Comparison of ENCODE assay signal across 9 cellular contexts in the genomic region with DNA sequence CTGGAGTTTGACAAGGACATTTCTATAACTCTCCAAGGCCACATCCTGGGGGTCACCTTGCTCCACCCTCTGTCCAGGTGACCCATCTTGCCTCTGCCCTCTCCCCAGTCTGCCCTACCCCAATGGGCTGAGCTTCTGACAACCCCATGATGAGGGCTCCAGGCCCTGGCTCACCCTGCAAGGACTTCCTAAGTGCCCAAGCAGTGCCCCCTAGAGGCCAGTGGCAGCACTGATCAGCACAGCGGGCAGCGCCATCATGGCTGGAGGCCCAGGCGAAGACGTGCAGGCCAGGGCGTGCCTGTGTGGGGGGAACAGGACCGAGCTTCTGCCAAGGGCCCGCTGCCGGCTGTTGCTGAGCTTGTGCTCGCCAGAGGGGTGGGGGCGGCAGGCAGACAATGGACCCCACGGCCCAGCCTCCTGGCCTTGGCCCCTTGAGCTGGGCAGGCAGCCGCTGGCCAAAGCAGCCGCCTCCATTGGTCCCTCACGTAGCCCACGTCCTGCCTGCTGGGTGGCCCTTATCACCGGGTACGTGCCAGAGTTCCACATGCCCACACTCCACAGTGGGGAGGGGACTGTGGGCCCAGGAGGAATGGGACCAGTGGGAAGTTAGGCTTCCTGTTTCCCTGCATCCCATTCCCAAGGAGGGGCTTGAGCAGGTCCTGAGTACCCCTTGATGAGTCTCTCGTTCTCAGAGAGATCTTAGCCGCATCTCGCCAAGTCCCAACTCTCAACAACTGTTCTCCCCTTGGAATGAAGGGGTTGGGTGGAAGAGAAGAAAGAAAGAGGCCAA.
DNase-seq lines count a peak whose midpoint lies in the region; ATAC-seq, FAIRE-seq and TF ChIP-seq lines count a peak whose summit lies in the region.
"Had no signal": no experiment of that assay in that cellular context is flagged by ENCODE, and none has a peak within 500 bp of the region (broad histone marks: within the 10 kb centered on the region; RNA-seq: fewer than 3 reads in every experiment).

No MANE protein-coding gene starts in this region.

- no peaks in the 10 kb centered on the region for H3K9me3 ChIP-seq in OCI-LY1 (ENCODE audit: low read length)
- H3K9me3 ChIP-seq in H1 (ENCODE audit: insufficient read depth in 2 of 2, low read depth in 1 of 2, low read length in 1 of 2): no peaks in the 10 kb centered on the region
- H3K9me3 ChIP-seq in osteoblast (ENCODE audit: low read depth, low read length): no peaks in the 10 kb centered on the region

- H4K20me1 ChIP-seq in OCI-LY1 (ENCODE audit: insufficient read depth, low read length) (no peaks in the 10 kb centered on the region), H1 (replicated peaks in 1 of 2; ENCODE audit: control insufficient read depth in 1 of 2, insufficient read depth in 2 of 2, low read length in 2 of 2) (no peaks in the 10 kb centered on the region), osteoblast (ENCODE audit: insufficient read depth, low read length) (no peaks in the 10 kb centered on the region)

- H3K4me1 Mint-ChIP-seq in Calu3 (ENCODE audit: low read depth, unreplicated experiment): peaks cover 53% of the 10 kb centered on the region

- peak overlapping the region; percentile 77; the same call in 1 of the 2 replicates for H2BK20ac ChIP-seq in H1 (ENCODE audit: low read length)

- H3K79me2 ChIP-seq in OCI-LY1 (ENCODE audit: insufficient read depth, low read length) (no peaks in the 10 kb centered on the region), H1 (ENCODE audit: control insufficient read depth in 1 of 2, insufficient read depth in 2 of 2, low read length in 2 of 2) (no peaks in the 10 kb centered on the region), osteoblast (ENCODE audit: insufficient read depth, low read length) (no peaks in the 10 kb centered on the region)

- peaks cover 10% of the 10 kb centered on the region for H3K4me1 ChIP-seq in OCI-LY1 (ENCODE audit: insufficient read depth, low read length, severe bottlenecking)
- peaks cover 0 to 7% (median 3%) of the 10 kb centered on the region in 4 experiments; a peak in 5 of 7 replicates for H3K4me1 ChIP-seq in H1 (replicated peaks in 1 of 4; ENCODE audit: control insufficient read depth in 3 of 4, insufficient read depth in 4 of 4, low read length in 3 of 4)
- peaks cover 77% of the 10 kb centered on the region for H3K4me1 ChIP-seq in osteoblast (ENCODE audit: insufficient read depth, low read length)

- H3K56ac ChIP-seq in H1 (replicated peaks; ENCODE audit: insufficient read length, low read depth, low read length): no peak overlapping the region

- no peak overlapping the region for H2AK5ac ChIP-seq in H1 (ENCODE audit: low read depth, low read length)

- TF ChIP-seq CTCF in Calu3 (IDR thresholded peaks at IDR 0.05; ENCODE audit: unreplicated experiment): peak; percentile 72
- peak; percentile 73 for TF ChIP-seq CTCF in OCI-LY1 (IDR thresholded peaks at IDR 0.05; ENCODE audit: low read length)
- peak in 2 of 3 experiments; percentile 97 to 98; a peak in 3 of 4 replicates for TF ChIP-seq CTCF in H1 (IDR thresholded peaks at IDR 0.05; ENCODE audit: control extremely low read depth in 1 of 3, insufficient read depth in 1 of 3, low read depth in 1 of 3, low read length in 3 of 3)
- TF ChIP-seq CTCF in osteoblast (IDR thresholded peaks at IDR 0.05; ENCODE audit: extremely low read depth, low read depth, low read length): peak; percentile 48

- no peak for FAIRE-seq in H1 (lab: Jason Lieb, UNC)
- FAIRE-seq in GM12892 (lab: Jason Lieb, UNC): no peak

- no peak overlapping the region for H3K27ac ChIP-seq in OCI-LY1 (ENCODE audit: low read depth, low read length, poor library complexity, severe bottlenecking)
- H3K27ac ChIP-seq in H1 (ENCODE audit: low read depth, low read length): no peak overlapping the region
- H3K27ac ChIP-seq in osteoblast (ENCODE audit: low read depth, low read length): peak overlapping the region; percentile 99

- peak overlapping the region; percentile 63 for H3K27ac Mint-ChIP-seq in Calu3 (ENCODE audit: unreplicated experiment)

- H3K4me2 ChIP-seq in OCI-LY1 (ENCODE audit: low read length): no peak overlapping the region
- H3K4me2 ChIP-seq in H1 (ENCODE audit: insufficient read depth in 1 of 2, low read depth in 2 of 2, low read length in 2 of 2): no peak overlapping the region
- no peak overlapping the region for H3K4me2 ChIP-seq in osteoblast (ENCODE audit: insufficient read depth, low read length)

- no peak for TF ChIP-seq EP300 in H1 (IDR thresholded peaks at IDR 0.05; ENCODE audit: borderline replicate concordance in 1 of 2, low read depth in 2 of 2, low read length in 2 of 2)

- CTCF ChIA-PET in Calu3 (lab: Charles Lee) (interaction anchor here (0.7 to 1.7 kb wide), 6 partner anchors 10 to 586 kb away, joined by 3 to 10 read pairs (median 4); a partner anchor contains a TSS), H1 (lab: Charles Lee; ENCODE audit: partially characterized antibody) (interaction anchor here (0.6 to 23.4 kb wide), 60 partner anchors 11 to 393 kb away, joined by 3 to 331 read pairs (median 4); a partner anchor contains a TSS)

- H3K4me3 Mint-ChIP-seq in Calu3 (ENCODE audit: low read depth, unreplicated experiment): no peak overlapping the region

- H2AFZ ChIP-seq in OCI-LY1 (ENCODE audit: low read length) (no peak overlapping the region), H1 (ENCODE audit: low read length) (peak overlapping the region; percentile 20; the same call in 1 of the 2 replicates), osteoblast (ENCODE audit: low read length) (no peak overlapping the region)

- peaks cover 28% of the 10 kb centered on the region for H3K36me3 Mint-ChIP-seq in Calu3 (ENCODE audit: insufficient read depth, unreplicated experiment)

- POLR2A ChIA-PET in H1 (lab: Charles Lee; ENCODE audit: partially characterized antibody): interaction anchor here (0.8 to 3.7 kb wide), 6 partner anchors 10 to 136 kb away, joined by 3 to 16 read pairs (median 4); no protein-coding TSS in a partner anchor

- peak; percentile 82 to 94 for TF ChIP-seq RAD21 in H1 (IDR thresholded peaks at IDR 0.05 in 1 of 2, conservative IDR thresholded peaks at IDR 0.05 in 1 of 2; ENCODE audit: low read depth in 2 of 2, low read length in 2 of 2)

- H3K36me3 ChIP-seq in OCI-LY1 (ENCODE audit: insufficient read depth, low read length) (no peaks in the 10 kb centered on the region), H1 (ENCODE audit: control insufficient read depth in 2 of 4, insufficient read depth in 4 of 4, low read length in 3 of 4) (no peaks in the 10 kb centered on the region), osteoblast (ENCODE audit: insufficient read depth, low read length) (no peaks in the 10 kb centered on the region)

- no peak for DNase-seq in Calu3
- peak in 1 of 2 experiments; percentile 95 for DNase-seq in H1 (ENCODE audit: low read depth in 1 of 2, low spot score in 2 of 2)
- DNase-seq in osteoblast (ENCODE audit: insufficient read length, low spot score, missing footprints): peak; percentile 37
- DNase-seq in RKO (ENCODE audit: low spot score): no peak
- DNase-seq in DMS153 treated with DMSO at 0.1 percent for 48 hours (lab: John Stamatoyannopoulos, UW; ENCODE audit: unreplicated experiment): no peak
- DNase-seq in GM12892 (ENCODE audit: insufficient read length): no peak
- DNase-seq: NCI-H1105 had no signal

- H3K27me3 Mint-ChIP-seq in Calu3 (ENCODE audit: unreplicated experiment): no peaks in the 10 kb centered on the region

- peak overlapping the region; percentile 4 for H4K5ac ChIP-seq in H1 (ENCODE audit: insufficient read length, low read depth, low read length)

- H2BK120ac ChIP-seq in H1 (replicated peaks; ENCODE audit: low read depth, low read length): no peak overlapping the region

- H3K4ac ChIP-seq in H1 (replicated peaks; ENCODE audit: insufficient read length, low read depth, low read length): no peak overlapping the region

- no peaks in the 10 kb centered on the region for H3K79me1 ChIP-seq in H1 (ENCODE audit: low read depth, low read length)

- WGBS in H1 (ENCODE audit: extremely low coverage in 1 of 2, insufficient coverage in 1 of 2, insufficient read length in 1 of 2, insufficient replicate concordance in 2 of 2, low coverage in 1 of 2, low lambda C conversion rate in 2 of 2, missing lambda C conversion rate in 1 of 2), 2 experiments: 86% methylated on average over 19 of the region's 20 CpGs; no CpG with 5 or more reads in 1 of the 2 experiments

- H3K9ac ChIP-seq in OCI-LY1 (ENCODE audit: low read length) (no peak overlapping the region), H1 (replicated peaks in 1 of 4; ENCODE audit: extremely low read depth in 1 of 4, low read depth in 3 of 4, low read length in 3 of 4) (no peak overlapping the region)

- peak overlapping the region; percentile 79; the same call in 1 of the 2 replicates for H4K8ac ChIP-seq in H1 (ENCODE audit: extremely low read depth, insufficient read depth, low read length)

- H3K9me3 Mint-ChIP-seq in Calu3 (ENCODE audit: low read depth, unreplicated experiment): peaks cover 4% of the 10 kb centered on the region

- no peak overlapping the region for H4K91ac ChIP-seq in H1 (replicated peaks; ENCODE audit: insufficient read length, low read length)

- intact Hi-C loops in Calu3 (cut with micrococcal nuclease; ENCODE audit: unreplicated experiment): no loop called here

- H2BK12ac ChIP-seq in H1 (ENCODE audit: low read depth, low read length): peak overlapping the region; percentile 88; the same call in 1 of the 2 replicates

- H3K14ac ChIP-seq in H1 (ENCODE audit: insufficient read length): no peak overlapping the region

- H3F3A ChIP-seq in OCI-LY1 (ENCODE audit: insufficient read depth, low read length): no peaks in the 10 kb centered on the region

- H3K18ac ChIP-seq in H1 (ENCODE audit: extremely low read depth, low read length): peak overlapping the region; percentile 48; the same call in 1 of the 2 replicates

- no peak for ATAC-seq in HG02870 (IDR thresholded peaks at IDR 0.05; ENCODE audit: unreplicated experiment)

- H2BK15ac ChIP-seq in H1 (ENCODE audit: low read length): peak overlapping the region; percentile 95; the same call in 1 of the 2 replicates

- H3K4me3 ChIP-seq in OCI-LY1 (ENCODE audit: low read depth, low read length, poor library complexity, severe bottlenecking) (no peak overlapping the region), H1 (ENCODE audit: extremely low read depth in 1 of 4, insufficient read depth in 2 of 4, low read depth in 3 of 4, low read length in 4 of 4) (no peak overlapping the region), osteoblast (ENCODE audit: insufficient read depth, low read length) (no peak overlapping the region)

- no peaks in the 10 kb centered on the region for H3K9me2 ChIP-seq in OCI-LY1 (ENCODE audit: low read depth, low read length)

- H3K23me2 ChIP-seq in H1 (ENCODE audit: low read depth, low read length): no peaks in the 10 kb centered on the region

- H3K23ac ChIP-seq in H1 (ENCODE audit: insufficient read length): no peak overlapping the region

- H3K27me3 ChIP-seq in OCI-LY1 (ENCODE audit: insufficient read depth, low read length): peaks cover 7% of the 10 kb centered on the region
- no peaks in the 10 kb centered on the region; a peak in 1 of 7 replicates for H3K27me3 ChIP-seq in H1 (replicated peaks in 1 of 4; ENCODE audit: control insufficient read depth in 3 of 4, extremely low read depth in 1 of 4, insufficient read depth in 3 of 4, low read length in 3 of 4)
- no peaks in the 10 kb centered on the region for H3K27me3 ChIP-seq in osteoblast (ENCODE audit: insufficient read depth, low read length)

- H2BK5ac ChIP-seq in H1 (ENCODE audit: low read depth, low read length): peak overlapping the region; percentile 75; the same call in 1 of the 2 replicates

- no TSS peak for BruUV-seq in Calu3 (replicated peaks; lab: Mats Ljungman, UMichigan)

- TF ChIP-seq POLR2A in H1 (IDR thresholded peaks at IDR 0.05; ENCODE audit: control extremely low read depth in 1 of 2, low read depth in 2 of 2, low read length in 2 of 2) (no peak), GM12892 (IDR thresholded peaks at IDR 0.05; ENCODE audit: low read depth, low read length) (no peak)
